ENCODE assay signal across 8 cellular contexts in genomic region chr6:143842468-143842901, GRCh38. TPM values are rescaled to one million over a fixed set of nuclear protein-coding genes. Genes with fewer than 3 reads are reported as not detected.
DNase-seq lines count a peak whose midpoint lies in the region; ATAC-seq and TF ChIP-seq lines count a peak whose summit lies in the region.

No MANE protein-coding gene starts in this region.

- intact Hi-C loops in ascending aorta (cut with DNase I) = loop anchor here (2.0 to 5.0 kb wide), 2 partner anchors 98 to 170 kb away; no protein-coding TSS in a partner anchor

- peak overlapping the region; percentile 98 for H3K27ac Mint-ChIP-seq in stimulated activated memory B cell treated with anti-CD40 and anti-IgM and Interleukin-4, amounts not matched to agents 10 μg/mL and 1 μg/mL and 100 μg/mL, for 72 hours

- no peaks in the 10 kb centered on the region for H3K9me3 ChIP-seq in ascending aorta

- peaks cover 30% of the 10 kb centered on the region for H3K4me1 Mint-ChIP-seq in stimulated activated memory B cell treated with anti-CD40 and anti-IgM and Interleukin-4, amounts not matched to agents 10 μg/mL and 1 μg/mL and 100 μg/mL, for 72 hours

- peak; percentile 0 for ATAC-seq in HG03342 (IDR thresholded peaks at IDR 0.05; ENCODE audit: unreplicated experiment)
- peak; percentile 66 for ATAC-seq in stimulated activated memory B cell treated with anti-CD40 and anti-IgM and Interleukin-4, amounts not matched to agents 10 μg/mL and 1 μg/mL and 100 μg/mL, for 72 hours
- no peak for ATAC-seq in omental fat pad (ENCODE audit: low FRiP score)

- peak overlapping the region; percentile 97 for H3K4me3 Mint-ChIP-seq in stimulated activated memory B cell treated with anti-CD40 and anti-IgM and Interleukin-4, amounts not matched to agents 10 μg/mL and 1 μg/mL and 100 μg/mL, for 72 hours

- peak; percentile 15 for DNase-seq in COLO829 (ENCODE audit: low spot score)
- DNase-seq in ascending aorta (ENCODE audit: low spot score in 2 of 2) = no peak
- DNase-seq in iris pigment epithelial cell (ENCODE audit: low read depth) = peak; percentile 68
- no peak for DNase-seq in omental fat pad (ENCODE audit: low spot score)
- no peak for DNase-seq in T1000 (lab: John Stamatoyannopoulos, UW)
- DNase-seq in NCI-H524 (lab: John Stamatoyannopoulos, UW) = no peak

- H3K36me3 Mint-ChIP-seq in stimulated activated memory B cell treated with anti-CD40 and anti-IgM and Interleukin-4, amounts not matched to agents 10 μg/mL and 1 μg/mL and 100 μg/mL, for 72 hours = peaks cover 31% of the 10 kb centered on the region

- H3K9me3 Mint-ChIP-seq in stimulated activated memory B cell treated with anti-CD40 and anti-IgM and Interleukin-4, amounts not matched to agents 10 μg/mL and 1 μg/mL and 100 μg/mL, for 72 hours = no peaks in the 10 kb centered on the region

- TF ChIP-seq CTCF in ascending aorta (IDR thresholded peaks at IDR 0.05) (no peak), omental fat pad (IDR thresholded peaks at IDR 0.05) (no peak)

- peaks cover 26 to 27% of the 10 kb centered on the region in 2 donors for H3K36me3 ChIP-seq in ascending aorta

- peak overlapping the region; percentile 76 to 79 for H3K4me3 ChIP-seq in ascending aorta

- peaks cover 4 to 17% of the 10 kb centered on the region in 2 donors for H3K4me1 ChIP-seq in ascending aorta

- no peaks in the 10 kb centered on the region for H3K27me3 Mint-ChIP-seq in stimulated activated memory B cell treated with anti-CD40 and anti-IgM and Interleukin-4, amounts not matched to agents 10 μg/mL and 1 μg/mL and 100 μg/mL, for 72 hours

- H3K27me3 ChIP-seq in ascending aorta = no peaks in the 10 kb centered on the region

- peak overlapping the region; percentile 92 to 96 for H3K27ac ChIP-seq in ascending aorta

RNA-seq across cellular contexts. Expression of gene LTV1, which starts 0.7 kb away (rescaled TPM):
- total RNA-seq in ascending aorta = 4.6 TPM
- 10 to 100 TPM; 16.1 to 42.6 (median 18.4) TPM for total RNA-seq in omental fat pad

RNA-seq across cellular contexts. Expression of gene ZC2HC1B, which starts 21.8 kb away (rescaled TPM):
- total RNA-seq in ascending aorta (not detected), omental fat pad (not detected)

Comparison
In these comparisons a context has a peak if more than half of its experiments do, and no peak if none do; other contexts are left out.
1. DNase-seq: peak in COLO829 (single experiment) and iris pigment epithelial cell (single experiment); none in ascending aorta (0 of 2), omental fat pad (single experiment), T1000 (single experiment) and NCI-H524 (0 of 2).